ENCODE assay signal across 17 cellular contexts in genomic region chr17:80716986-80717385, GRCh38.
"Had no signal": no experiment of that assay in that cellular context is flagged by ENCODE, and none has a peak within 500 bp of the region (broad histone marks: within the 10 kb centered on the region; RNA-seq: fewer than 3 reads in every experiment).

No MANE protein-coding gene starts in this region.

- H3K27ac ChIP-seq: lower lobe of right lung, neutrophil, parathyroid adenoma, stomach, thoracic aorta, upper lobe of left lung, WERI-Rb-1 had no signal

- ATAC-seq: lower lobe of right lung; naive thymus-derived CD8-positive, alpha-beta T cell; sciatic nerve; stimulated activated effector memory CD8-positive, alpha-beta T cell treated with anti-CD3 and anti-CD28 coated beads, Interleukin-12 subunit alpha, Interleukin-12 subunit beta, amount 100 ng/mL, for 72 hours had no signal

- DNase-seq: activated CD4-positive, alpha-beta T cell treated with anti-CD3 and anti-CD28 coated beads, Interleukin-2, amount 50 U/mL, for 4 hours; activated naive CD4-positive, alpha-beta T cell treated with Interleukin-2 at 50 U/mL for 16 hours; activated naive CD8-positive, alpha-beta T cell treated with anti-CD3 and anti-CD28 coated beads, Interleukin-2, amount 10 ng/mL, durations not matched to agents 7 days and 5 days; activated T-cell treated with anti-CD3 and anti-CD28 coated beads for 4 hours; amygdala; dermis blood vessel endothelial cell; lower lobe of right lung; naive thymus-derived CD8-positive, alpha-beta T cell; stimulated activated CD4-positive, alpha-beta T cell treated with anti-CD3 and anti-CD28 coated beads, Interleukin-4, amount 100 ng/mL, for 24 hours; stomach; upper lobe of left lung; WERI-Rb-1 had no signal

- H3K4me3 ChIP-seq: lower lobe of right lung, stomach, thoracic aorta, upper lobe of left lung had no signal
